ENCODE assay signal across 17 cellular contexts in the genomic region with DNA sequence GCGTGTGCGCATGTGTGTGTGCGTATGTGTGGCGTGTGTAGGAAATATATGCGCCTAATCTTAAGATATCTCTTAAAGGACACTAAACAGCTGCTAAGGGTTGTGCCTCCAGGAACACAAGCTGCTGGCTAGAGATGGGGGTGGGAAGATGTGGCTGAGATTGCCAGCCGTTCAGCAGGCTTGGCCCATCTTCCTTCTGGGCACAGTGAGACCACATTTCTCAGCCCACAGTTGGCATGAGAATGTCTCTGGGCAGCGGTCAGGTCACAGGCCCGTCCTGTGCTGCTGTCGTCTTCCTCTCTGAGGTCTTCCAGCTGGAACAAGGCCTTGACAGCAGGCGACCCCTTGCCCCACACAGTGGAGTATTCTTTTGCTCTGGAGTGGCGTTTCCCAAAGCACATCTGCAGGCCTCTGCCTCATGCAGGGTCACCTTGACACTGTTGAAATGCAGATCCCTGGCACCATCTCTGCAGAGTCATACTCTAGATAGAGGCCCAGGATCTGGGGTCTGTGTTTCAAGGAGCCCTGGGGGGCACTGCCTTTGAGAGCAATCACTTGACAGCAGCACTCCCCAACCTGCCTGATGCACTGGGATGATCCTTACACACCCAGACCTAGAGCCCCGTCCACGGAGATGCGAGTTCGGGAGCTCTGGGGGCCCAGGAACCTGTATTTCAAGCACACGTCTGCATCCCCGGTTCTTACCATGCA.
DNase-seq lines count a peak whose midpoint lies in the region; ATAC-seq, FAIRE-seq and TF ChIP-seq lines count a peak whose summit lies in the region.
"Had no signal": no experiment of that assay in that cellular context is flagged by ENCODE, and none has a peak within 500 bp of the region (broad histone marks: within the 10 kb centered on the region; RNA-seq: fewer than 3 reads in every experiment).

No MANE protein-coding gene starts in this region.

- intact Hi-C loops in testis (cut with DNase I; ENCODE audit: low total_unique reads) = no loop called here

- H3K4me1 ChIP-seq in H1 (replicated peaks in 1 of 4; ENCODE audit: control insufficient read depth in 3 of 4, insufficient read depth in 4 of 4, low read length in 3 of 4) = peaks cover 0 to 9% (median 5%) of the 10 kb centered on the region in 4 experiments; a peak in 5 of 7 replicates
- no peaks in the 10 kb centered on the region for H3K4me1 ChIP-seq in osteoblast (ENCODE audit: insufficient read depth, low read length)
- H3K4me1 ChIP-seq in testis = peaks cover 8% of the 10 kb centered on the region

- H3K4me2 ChIP-seq in H1 (ENCODE audit: insufficient read depth in 1 of 2, low read depth in 2 of 2, low read length in 2 of 2) (no peak overlapping the region), osteoblast (ENCODE audit: insufficient read depth, low read length) (no peak overlapping the region)

- H3K4ac ChIP-seq in H1 (replicated peaks; ENCODE audit: insufficient read length, low read depth, low read length) = no peak overlapping the region

- H2BK120ac ChIP-seq in H1 (replicated peaks; ENCODE audit: low read depth, low read length) = no peak overlapping the region

- no peaks in the 10 kb centered on the region for H3K36me3 Mint-ChIP-seq in type B pancreatic cell
- H3K36me3 Mint-ChIP-seq: CD4-positive, CD25-positive, alpha-beta regulatory T cell had no signal

- H4K20me1 ChIP-seq in H1 (replicated peaks in 1 of 2; ENCODE audit: control insufficient read depth in 1 of 2, insufficient read depth in 2 of 2, low read length in 2 of 2) (peaks cover 0 to 2% of the 10 kb centered on the region in 2 experiments), osteoblast (ENCODE audit: insufficient read depth, low read length) (no peaks in the 10 kb centered on the region)

- FAIRE-seq in H1 (lab: Jason Lieb, UNC) = no peak
- FAIRE-seq: GM12878, GM18507 had no signal

- no peak overlapping the region for H3K4me3 ChIP-seq in H1 (ENCODE audit: extremely low read depth in 1 of 4, insufficient read depth in 2 of 4, low read depth in 3 of 4, low read length in 4 of 4)
- H3K4me3 ChIP-seq in osteoblast (ENCODE audit: insufficient read depth, low read length) = no peak overlapping the region
- H3K4me3 ChIP-seq in testis = no peak overlapping the region
- H3K4me3 ChIP-seq: GM12878, GM23248 had no signal

- H3K27ac Mint-ChIP-seq in type B pancreatic cell = no peak overlapping the region
- H3K27ac Mint-ChIP-seq in stimulated activated naive CD8-positive, alpha-beta T cell treated with anti-CD3 and anti-CD28 coated beads, Interleukin-15, amount 100 ng/mL, for 72 hours = no peak overlapping the region
- H3K27ac Mint-ChIP-seq: CD4-positive, CD25-positive, alpha-beta regulatory T cell; HFFc6 had no signal

- H3K56ac ChIP-seq in H1 (replicated peaks; ENCODE audit: insufficient read length, low read depth, low read length) = no peak overlapping the region

- H3K23me2 ChIP-seq in H1 (ENCODE audit: low read depth, low read length) = peaks cover 5% of the 10 kb centered on the region; the same call in 1 of the 2 replicates

- TF ChIP-seq EP300 in H1 (IDR thresholded peaks at IDR 0.05; ENCODE audit: borderline replicate concordance in 1 of 2, low read depth in 2 of 2, low read length in 2 of 2) = no peak

- no peak overlapping the region for H3K27ac ChIP-seq in H1 (ENCODE audit: low read depth, low read length)
- H3K27ac ChIP-seq in osteoblast (ENCODE audit: low read depth, low read length) = no peak overlapping the region
- H3K27ac ChIP-seq in testis = no peak overlapping the region
- H3K27ac ChIP-seq: 22Rv1, GM23248, HL-60 had no signal

- H2BK5ac ChIP-seq in H1 (ENCODE audit: low read depth, low read length) = no peak overlapping the region

- no peak overlapping the region for H4K5ac ChIP-seq in H1 (ENCODE audit: insufficient read length, low read depth, low read length)

- H4K8ac ChIP-seq in H1 (ENCODE audit: extremely low read depth, insufficient read depth, low read length) = no peak overlapping the region; the same call in 1 of the 2 replicates

- POLR2A ChIA-PET in H1 (lab: Charles Lee; ENCODE audit: partially characterized antibody) = no interaction called here

- H2AFZ ChIP-seq in H1 (ENCODE audit: low read length) (no peak overlapping the region), osteoblast (ENCODE audit: low read length) (no peak overlapping the region)
- H2AFZ ChIP-seq: GM23248 had no signal

- TF ChIP-seq RAD21 in H1 (IDR thresholded peaks at IDR 0.05 in 1 of 2, conservative IDR thresholded peaks at IDR 0.05 in 1 of 2; ENCODE audit: low read depth in 2 of 2, low read length in 2 of 2) = no peak

- peaks cover 12% of the 10 kb centered on the region for H3K27me3 Mint-ChIP-seq in type B pancreatic cell
- H3K27me3 Mint-ChIP-seq in stimulated activated naive CD8-positive, alpha-beta T cell treated with anti-CD3 and anti-CD28 coated beads, Interleukin-15, amount 100 ng/mL, for 72 hours = no peaks in the 10 kb centered on the region
- H3K27me3 Mint-ChIP-seq: CD4-positive, CD25-positive, alpha-beta regulatory T cell had no signal

- H3K27me3 ChIP-seq in H1 (replicated peaks in 1 of 4; ENCODE audit: control insufficient read depth in 3 of 4, extremely low read depth in 1 of 4, insufficient read depth in 3 of 4, low read length in 3 of 4) = peaks cover 0 to 4% (median 3%) of the 10 kb centered on the region in 4 experiments; a peak in 2 of 7 replicates
- no peaks in the 10 kb centered on the region for H3K27me3 ChIP-seq in osteoblast (ENCODE audit: insufficient read depth, low read length)
- H3K27me3 ChIP-seq in testis = no peaks in the 10 kb centered on the region

- 84% methylated on average over 15 of the region's 17 CpGs; no CpG with 5 or more reads in 1 of the 2 experiments for WGBS in H1 (ENCODE audit: extremely low coverage in 1 of 2, insufficient coverage in 1 of 2, insufficient read length in 1 of 2, insufficient replicate concordance in 2 of 2, low coverage in 1 of 2, low lambda C conversion rate in 2 of 2, missing lambda C conversion rate in 1 of 2), 2 experiments
- WGBS in testis, 2 donors = 56 to 57% methylated on average over 11 to 17 of the region's 17 CpGs

- H2BK20ac ChIP-seq in H1 (ENCODE audit: low read length) = no peak overlapping the region

- H3K9me3 ChIP-seq in H1 (ENCODE audit: insufficient read depth in 2 of 2, low read depth in 1 of 2, low read length in 1 of 2) (no peaks in the 10 kb centered on the region), osteoblast (ENCODE audit: low read depth, low read length) (no peaks in the 10 kb centered on the region), testis (no peaks in the 10 kb centered on the region)

- H3K79me2 ChIP-seq in H1 (ENCODE audit: control insufficient read depth in 1 of 2, insufficient read depth in 2 of 2, low read length in 2 of 2) = no peaks in the 10 kb centered on the region
- H3K79me2 ChIP-seq in osteoblast (ENCODE audit: insufficient read depth, low read length) = no peaks in the 10 kb centered on the region

- H4K91ac ChIP-seq in H1 (replicated peaks; ENCODE audit: insufficient read length, low read length) = no peak overlapping the region

- ATAC-seq in stimulated activated naive CD8-positive, alpha-beta T cell treated with anti-CD3 and anti-CD28 coated beads, Interleukin-15, amount 100 ng/mL, for 72 hours = no peak
- ATAC-seq: GM12878 had no signal

- no peak for TF ChIP-seq POLR2A in H1 (IDR thresholded peaks at IDR 0.05; ENCODE audit: control extremely low read depth in 1 of 2, low read depth in 2 of 2, low read length in 2 of 2)
- TF ChIP-seq POLR2A in testis (IDR thresholded peaks at IDR 0.05) = no peak

- 0 out of 2 replicates have a peak overlapping the region, but pooled peaks have one; percentile 39 for H2BK12ac ChIP-seq in H1 (ENCODE audit: low read depth, low read length)

- H3K36me3 ChIP-seq in H1 (ENCODE audit: control insufficient read depth in 2 of 4, insufficient read depth in 4 of 4, low read length in 3 of 4) (no peaks in the 10 kb centered on the region), osteoblast (ENCODE audit: insufficient read depth, low read length) (no peaks in the 10 kb centered on the region), testis (ENCODE audit: low read depth, missing control alignments) (no peaks in the 10 kb centered on the region)

- no peaks in the 10 kb centered on the region for H3K9me3 Mint-ChIP-seq in type B pancreatic cell
- H3K9me3 Mint-ChIP-seq in stimulated activated naive CD8-positive, alpha-beta T cell treated with anti-CD3 and anti-CD28 coated beads, Interleukin-15, amount 100 ng/mL, for 72 hours = no peaks in the 10 kb centered on the region
- H3K9me3 Mint-ChIP-seq: CD4-positive, CD25-positive, alpha-beta regulatory T cell had no signal

- peaks cover 19% of the 10 kb centered on the region for H3K4me1 Mint-ChIP-seq in type B pancreatic cell (ENCODE audit: unreplicated experiment)
- no peaks in the 10 kb centered on the region for H3K4me1 Mint-ChIP-seq in stimulated activated naive CD8-positive, alpha-beta T cell treated with anti-CD3 and anti-CD28 coated beads, Interleukin-15, amount 100 ng/mL, for 72 hours
- H3K4me1 Mint-ChIP-seq: CD4-positive, CD25-positive, alpha-beta regulatory T cell had no signal

- H3K23ac ChIP-seq in H1 (ENCODE audit: insufficient read length) = no peak overlapping the region

- no peak overlapping the region for H2AK5ac ChIP-seq in H1 (ENCODE audit: low read depth, low read length)

- no peak overlapping the region for H3K18ac ChIP-seq in H1 (ENCODE audit: extremely low read depth, low read length)

- peak; percentile 1 to 6 for DNase-seq in activated T-cell treated with anti-CD3 and anti-CD28 coated beads, Interleukin-2, amount 50 U/mL, for 48 hours
- DNase-seq in activated T-cell treated with anti-CD3 and anti-CD28 coated beads, Interleukin-2, amount 50 U/mL, for 1 hour = no peak
- DNase-seq in H1 (ENCODE audit: low read depth in 1 of 2, low spot score in 2 of 2) (peak in 1 of 2 experiments; percentile 29), osteoblast (ENCODE audit: insufficient read length, low spot score, missing footprints) (peak; percentile 47), testis (peak; percentile 12), DMS79 treated with DMSO at 0.1 percent for 48 hours (lab: John Stamatoyannopoulos, UW) (no peak), type B pancreatic cell (ENCODE audit: extremely low spot score, unreplicated experiment) (no peak)
- no peak for DNase-seq in stimulated activated naive CD8-positive, alpha-beta T cell treated with anti-CD3 and anti-CD28 coated beads, Interleukin-15, amount 100 ng/mL, for 72 hours
- DNase-seq: CD4-positive, CD25-positive, alpha-beta regulatory T cell; DMS 273 treated with DMSO at 0.1 percent for 48 hours; GM23248; HCEC 1CT; HFFc6 had no signal

- no peaks in the 10 kb centered on the region for H3K79me1 ChIP-seq in H1 (ENCODE audit: low read depth, low read length)

- no peak overlapping the region for H3K9ac ChIP-seq in H1 (replicated peaks in 1 of 4; ENCODE audit: extremely low read depth in 1 of 4, low read depth in 3 of 4, low read length in 3 of 4)
- H3K9ac ChIP-seq: GM23248 had no signal

- no peak for TF ChIP-seq CTCF in H1 (IDR thresholded peaks at IDR 0.05; ENCODE audit: control extremely low read depth in 1 of 3, insufficient read depth in 1 of 3, low read depth in 1 of 3, low read length in 3 of 3)
- TF ChIP-seq CTCF in osteoblast (IDR thresholded peaks at IDR 0.05; ENCODE audit: extremely low read depth, low read depth, low read length) = no peak
- TF ChIP-seq CTCF in testis (IDR thresholded peaks at IDR 0.05) = no peak
- TF ChIP-seq CTCF in type B pancreatic cell (conservative IDR thresholded peaks at IDR 0.05) = no peak

- no peak overlapping the region for H3K4me3 Mint-ChIP-seq in type B pancreatic cell
- no peak overlapping the region for H3K4me3 Mint-ChIP-seq in stimulated activated naive CD8-positive, alpha-beta T cell treated with anti-CD3 and anti-CD28 coated beads, Interleukin-15, amount 100 ng/mL, for 72 hours
- H3K4me3 Mint-ChIP-seq: CD4-positive, CD25-positive, alpha-beta regulatory T cell; HFFc6 had no signal

- CTCF ChIA-PET in H1 (lab: Charles Lee; ENCODE audit: partially characterized antibody) = interaction anchor here (0.6 kb wide), 1 partner anchor 11 kb away, joined by 3 read pairs; no protein-coding TSS in a partner anchor

- no peak overlapping the region for H2BK15ac ChIP-seq in H1 (ENCODE audit: low read length)

- no peak overlapping the region for H3K14ac ChIP-seq in H1 (ENCODE audit: insufficient read length)

Comparison
In these comparisons a context has a peak if more than half of its experiments do, and no peak if none do; other contexts are left out.
1. DNase-seq: peak in activated T-cell treated with anti-CD3 and anti-CD28 coated beads, Interleukin-2, amount 50 U/mL, for 48 hours (2 of 2), osteoblast (single experiment) and testis (single experiment); none in activated T-cell treated with anti-CD3 and anti-CD28 coated beads, Interleukin-2, amount 50 U/mL, for 1 hour (single experiment), DMS79 treated with DMSO at 0.1 percent for 48 hours (single experiment), type B pancreatic cell (single experiment) and stimulated activated naive CD8-positive, alpha-beta T cell treated with anti-CD3 and anti-CD28 coated beads, Interleukin-15, amount 100 ng/mL, for 72 hours (0 of 2).